8 cellular contexts compared by ENCODE assay signal in genomic region chr5:179618923-179619554, GRCh38. TPM values are rescaled to one million over a fixed set of nuclear protein-coding genes. Genes with fewer than 3 reads are reported as not detected.
A peak's percentile ranks its signal among the peaks of the same experiment; 100 is the strongest.
DNase-seq lines count a peak whose midpoint lies in the region; ATAC-seq, FAIRE-seq and TF ChIP-seq lines count a peak whose summit lies in the region.

No MANE protein-coding gene starts in this region.

- CTCF ChIA-PET in K562 (lab: Yijun Ruan, JAX; ENCODE audit: low intra/inter-chr PET ratio): no interaction called here

- H3K9me3 Mint-ChIP-seq in stimulated activated naive CD8-positive, alpha-beta T cell treated with anti-CD3 and anti-CD28 coated beads, Interleukin-15, Interleukin-2, amounts not matched to agents 100 ng/mL and 50 ng/mL, for 24 hours: no peaks in the 10 kb centered on the region
- H3K9me3 Mint-ChIP-seq in memory B cell: no peaks in the 10 kb centered on the region

- no peak for ATAC-seq in stimulated activated naive CD8-positive, alpha-beta T cell treated with anti-CD3 and anti-CD28 coated beads, Interleukin-15, Interleukin-2, amounts not matched to agents 100 U/mL and 50 U/mL, for 24 hours
- ATAC-seq in K562 (no peak), memory B cell (ENCODE audit: low read depth) (no peak), GM21526 (IDR thresholded peaks at IDR 0.05; ENCODE audit: low FRiP score, unreplicated experiment) (no peak)

- TF ChIP-seq RAD21 in K562 (CRISPR knock-in tag; conservative IDR thresholded peaks at IDR 0.05 in 1 of 2, IDR thresholded peaks at IDR 0.05 in 1 of 2): no peak

- H3K27ac ChIP-seq in K562 (ENCODE audit: extremely low read depth, low read depth, low read length) (0 out of 3 replicates have a peak overlapping the region, but pooled peaks have one; percentile 8), vagina (peak overlapping the region; percentile 0), testis (no peak overlapping the region)

- no peak for FAIRE-seq in K562 (lab: Jason Lieb, UNC)

- peak overlapping the region; percentile 53 to 62; a peak in 3 of 4 replicates for H3K9ac ChIP-seq in K562 (ENCODE audit: insufficient read depth in 1 of 2, low read depth in 2 of 2, low read length in 2 of 2)

- TF ChIP-seq CTCF in K562 (IDR thresholded peaks at IDR 0.05 in 2 of 3, conservative IDR thresholded peaks at IDR 0.05 in 1 of 3; ENCODE audit: insufficient read depth in 2 of 3, low read depth in 1 of 3, low read length in 3 of 3): no peak
- no peak for TF ChIP-seq CTCF in vagina (IDR thresholded peaks at IDR 0.05)
- no peak for TF ChIP-seq CTCF in testis (IDR thresholded peaks at IDR 0.05)

- H3K4me3 ChIP-seq in K562 (peak overlapping the region; percentile 95; the same call in 1 of the 2 replicates), vagina (peak overlapping the region; percentile 61 to 92), testis (no peak overlapping the region)

- no peak for TF ChIP-seq EP300 in K562 (IDR thresholded peaks at IDR 0.05; ENCODE audit: low read length)

- intact Hi-C loops in K562 (cut with micrococcal nuclease) (no loop called here), vagina (cut with DNase I) (loop anchor here (10.0 kb wide), 1 partner anchor 1474 kb away; no protein-coding TSS in a partner anchor), testis (cut with DNase I; ENCODE audit: low total_unique reads) (no loop called here)

- H3K4me1 ChIP-seq in K562 (replicated peaks in 1 of 2; ENCODE audit: control insufficient read depth in 2 of 2, insufficient read depth in 2 of 2, low read length in 2 of 2) (peaks cover 11 to 47% of the 10 kb centered on the region in 2 experiments), vagina (peaks cover 63% of the 10 kb centered on the region), testis (peaks cover 30% of the 10 kb centered on the region)

- H3K4me3 Mint-ChIP-seq in stimulated activated naive CD8-positive, alpha-beta T cell treated with anti-CD3 and anti-CD28 coated beads, Interleukin-15, Interleukin-2, amounts not matched to agents 100 ng/mL and 50 ng/mL, for 24 hours: peak overlapping the region; percentile 98
- peak overlapping the region; percentile 37 for H3K4me3 Mint-ChIP-seq in memory B cell

- peaks cover 75% of the 10 kb centered on the region for H3K4me1 Mint-ChIP-seq in stimulated activated naive CD8-positive, alpha-beta T cell treated with anti-CD3 and anti-CD28 coated beads, Interleukin-15, Interleukin-2, amounts not matched to agents 100 ng/mL and 50 ng/mL, for 24 hours (ENCODE audit: low read depth)
- peaks cover 41% of the 10 kb centered on the region for H3K4me1 Mint-ChIP-seq in memory B cell

- in situ Hi-C loops in K562 (cut with MboI): no loop called here

- H3K79me2 ChIP-seq in K562 (ENCODE audit: control insufficient read depth, insufficient read depth, low read length): peaks cover 89% of the 10 kb centered on the region

- H3K36me3 ChIP-seq in K562 (ENCODE audit: control insufficient read depth, insufficient read depth, low read length) (peaks cover 85% of the 10 kb centered on the region), vagina (peaks cover 0 to 78% of the 10 kb centered on the region in 2 donors), testis (ENCODE audit: low read depth, missing control alignments) (no peaks in the 10 kb centered on the region)

- H3K27me3 ChIP-seq in K562 (ENCODE audit: control insufficient read depth in 2 of 2, insufficient read depth in 2 of 2, low read length in 2 of 2) (no peaks in the 10 kb centered on the region), vagina (no peaks in the 10 kb centered on the region), testis (no peaks in the 10 kb centered on the region)

- H2AFZ ChIP-seq in K562 (ENCODE audit: low read depth, low read length): no peak overlapping the region

- 50% methylated on average over 6 of the region's 6 CpGs for WGBS in K562 (ENCODE audit: insufficient coverage, low coverage, missing lambda C conversion rate)
- 28 to 35% methylated on average over 6 of the region's 6 CpGs for WGBS in testis, 2 donors

- peak overlapping the region; percentile 90 for H3K27ac Mint-ChIP-seq in stimulated activated naive CD8-positive, alpha-beta T cell treated with anti-CD3 and anti-CD28 coated beads, Interleukin-15, Interleukin-2, amounts not matched to agents 100 ng/mL and 50 ng/mL, for 24 hours
- H3K27ac Mint-ChIP-seq in memory B cell: peak overlapping the region; percentile 13

- no peaks in the 10 kb centered on the region for H3K27me3 Mint-ChIP-seq in stimulated activated naive CD8-positive, alpha-beta T cell treated with anti-CD3 and anti-CD28 coated beads, Interleukin-15, Interleukin-2, amounts not matched to agents 100 ng/mL and 50 ng/mL, for 24 hours
- H3K27me3 Mint-ChIP-seq in memory B cell: no peaks in the 10 kb centered on the region

- peaks cover 69% of the 10 kb centered on the region for H4K20me1 ChIP-seq in K562 (replicated peaks; ENCODE audit: control insufficient read depth, insufficient read depth, low read length)

- H3K4me2 ChIP-seq in K562 (ENCODE audit: insufficient read depth, low read length): 0 out of 2 replicates have a peak overlapping the region, but pooled peaks have one; percentile 5

- H3K9me3 ChIP-seq in K562 (replicated peaks; ENCODE audit: control insufficient read depth, insufficient read depth, low read depth, low read length) (no peaks in the 10 kb centered on the region), vagina (no peaks in the 10 kb centered on the region), testis (no peaks in the 10 kb centered on the region)

- peaks cover 95% of the 10 kb centered on the region for H3K36me3 Mint-ChIP-seq in stimulated activated naive CD8-positive, alpha-beta T cell treated with anti-CD3 and anti-CD28 coated beads, Interleukin-15, Interleukin-2, amounts not matched to agents 100 ng/mL and 50 ng/mL, for 24 hours (ENCODE audit: low read depth)
- peaks cover 49% of the 10 kb centered on the region for H3K36me3 Mint-ChIP-seq in memory B cell

- POLR2A ChIA-PET in K562 (lab: Yijun Ruan, JAX): interaction anchor here (0.6 to 6.6 kb wide), 4 partner anchors 9 to 136 kb away, joined by 3 to 181 read pairs (median 4); partner anchors contain the start of gene CBY3

- no TSS peak for BruUV-seq in K562 (replicated peaks; lab: Mats Ljungman, UMichigan)

- TF ChIP-seq POLR2A in K562 (conservative IDR thresholded peaks at IDR 0.05): no peak
- no peak for TF ChIP-seq POLR2A in vagina (IDR thresholded peaks at IDR 0.05)
- no peak for TF ChIP-seq POLR2A in testis (IDR thresholded peaks at IDR 0.05)

- no peaks in the 10 kb centered on the region for H3K9me1 ChIP-seq in K562 (ENCODE audit: control insufficient read depth, insufficient read depth, low read length)

- DNase-seq in stimulated activated naive CD8-positive, alpha-beta T cell treated with anti-CD3 and anti-CD28 coated beads, Interleukin-15, Interleukin-2, amounts not matched to agents 100 U/mL and 50 U/mL, for 24 hours: no peak
- DNase-seq in K562 (ENCODE audit: extremely low read depth in 1 of 4, low spot score in 3 of 4) (no peak), memory B cell (ENCODE audit: low spot score in 2 of 2) (no peak), vagina (ENCODE audit: extremely low spot score in 2 of 2) (no peak), NCI-H2196 (lab: John Stamatoyannopoulos, UW; ENCODE audit: unreplicated experiment) (no peak), testis (no peak)

TF ChIP-seq in K562, 482 proteins besides CTCF, POLR2A, EP300 and RAD21 (continues in another document):
- no peak for TF ChIP-seq SMARCC2 (IDR thresholded peaks at IDR 0.05; ENCODE audit: low read depth)
- TF ChIP-seq MLLT1 (IDR thresholded peaks at IDR 0.05): no peak
- TF ChIP-seq SNIP1 (IDR thresholded peaks at IDR 0.05; ENCODE audit: low read depth): no peak
- no peak for TF ChIP-seq TBL1XR1 (IDR thresholded peaks at IDR 0.05; ENCODE audit: low read length in 2 of 2)
- no peak for TF ChIP-seq ILF3 (IDR thresholded peaks at IDR 0.05; ENCODE audit: borderline replicate concordance)
- TF ChIP-seq HNRNPL (IDR thresholded peaks at IDR 0.05; ENCODE audit: low read depth, low read length): 0 out of 2 replicates have a peak, but pooled peaks have one; percentile 26
- TF ChIP-seq TGIF2 (CRISPR knock-in tag; IDR thresholded peaks at IDR 0.05): no peak
- no peak for TF ChIP-seq ZNF583 (CRISPR knock-in tag; IDR thresholded peaks at IDR 0.05)
- no peak for TF ChIP-seq ZNF561 (CRISPR knock-in tag; conservative IDR thresholded peaks at IDR 0.05)
- no peak for TF ChIP-seq RBM17 (IDR thresholded peaks at IDR 0.05; ENCODE audit: borderline replicate concordance, low read depth, low read length)

RNA-seq across cellular contexts. Expression of gene HNRNPH1, which starts 4.4 kb away (rescaled TPM):
- total RNA-seq in K562 (2011; cell fraction: chromatin; rRNA removed; ENCODE audit: low replicate concordance): 1,523 and 3,571 TPM in 2 replicates
- 1,055 and 1,232 TPM in 2 replicates for total RNA-seq in K562 (2011; cell fraction: nucleolus; rRNA removed)
- 1,271 and 1,326 TPM in 2 replicates for total RNA-seq in K562 (2011; cell fraction: nucleoplasm; rRNA removed)
- 570 and 600 TPM in 2 replicates for total RNA-seq in K562 (2014; rRNA removed)
- 611 and 618 TPM in 2 replicates for total RNA-seq in K562 (2014; rRNA removed; fragmentation: Illumina TruSeq; extraction: Trizol)
- 613 and 656 TPM in 2 replicates for total RNA-seq in K562 (2015; rRNA removed; fragmentation: Illumina TruSeq; extraction: Trizol)
- 544 and 561 TPM in 2 replicates for total RNA-seq in K562 (2021)
- 418 and 441 TPM in 2 replicates for polyA plus RNA-seq in K562 (2011; rRNA removed)
- polyA plus RNA-seq in K562 (2011; cell fraction: cytosol; rRNA removed): 97.0 and 189 TPM in 2 replicates
- 1,217 and 1,257 TPM in 2 replicates for polyA plus RNA-seq in K562 (2011; cell fraction: nucleus; rRNA removed)
- polyA plus RNA-seq in K562 (2012): 259 and 470 TPM in 2 replicates
- 445 and 534 TPM in 2 replicates for polyA plus RNA-seq in K562 (2014; fragmentation: Illumina TruSeq; extraction: Trizol)
- 100 to 1,000 TPM; 103 to 128 TPM for polyA plus RNA-seq in K562 (2014; fragmentation: Nextera tagmentation; extraction: Ambion mirVana)
- 574 and 644 TPM in 2 replicates for polyA plus RNA-seq in K562 (2014; rRNA removed)
- polyA minus RNA-seq in K562 (2011; rRNA and poly(A)+ RNA removed): 902 and 960 TPM in 2 replicates
- polyA minus RNA-seq in K562 (2011; cell fraction: cytosol; rRNA and poly(A)+ RNA removed): 599 and 712 TPM in 2 replicates
- polyA minus RNA-seq in K562 (2011; cell fraction: nucleus; rRNA and poly(A)+ RNA removed): 1,471 and 2,216 TPM in 2 replicates
- 483 TPM for total RNA-seq in vagina
- 100 to 1,000 TPM; 626 to 636 TPM for total RNA-seq in testis
- 395 TPM for polyA plus RNA-seq in testis (ENCODE audit: insufficient read depth, low read depth, low replicate concordance)

Comparison
In these comparisons a context has a peak if more than half of its experiments do, and no peak if none do; other contexts are left out.
1. H3K27ac ChIP-seq: peak in K562 (single experiment) and vagina (single experiment); none in testis (0 of 2).
2. H3K4me3 ChIP-seq: peak in K562 (single experiment) and vagina (2 of 2); none in testis (0 of 2).